In genomic region chr2:236706803-236707202, GRCh38 we compare ENCODE assay signal across 20 cellular contexts.
DNase-seq lines count a peak whose midpoint lies in the region; ATAC-seq, FAIRE-seq and TF ChIP-seq lines count a peak whose summit lies in the region.
"Had no signal": no experiment of that assay in that cellular context is flagged by ENCODE, and none has a peak within 500 bp of the region (broad histone marks: within the 10 kb centered on the region; RNA-seq: fewer than 3 reads in every experiment).

No MANE protein-coding gene starts in this region.

- H3K9me3 Mint-ChIP-seq in WTC11, result peaks cover 4% of the 10 kb centered on the region; the same call in 1 of the 2 replicates
- H3K9me3 Mint-ChIP-seq: CD4-positive, alpha-beta T cell had no signal

- no peaks in the 10 kb centered on the region for H4K20me1 ChIP-seq in HepG2 (ENCODE audit: insufficient read depth, low read length)
- no peaks in the 10 kb centered on the region for H4K20me1 ChIP-seq in keratinocyte (ENCODE audit: control insufficient read depth, extremely low read depth, insufficient read depth, low read length)

- TF ChIP-seq POLR2A in HepG2 (IDR thresholded peaks at IDR 0.05; ENCODE audit: insufficient read depth in 1 of 2, low read depth in 2 of 2, low read length in 2 of 2), result no peak
- TF ChIP-seq POLR2A in right lobe of liver (IDR thresholded peaks at IDR 0.05), result no peak

- TF ChIP-seq RAD21 in HepG2 (CRISPR knock-in tag; IDR thresholded peaks at IDR 0.05), result no peak

- H3K4me3 Mint-ChIP-seq in WTC11, result no peak overlapping the region
- H3K4me3 Mint-ChIP-seq: CD4-positive, alpha-beta T cell; H9 had no signal

- FAIRE-seq in HepG2 (lab: Jason Lieb, UNC) (peak; percentile 79), keratinocyte (lab: Jason Lieb, UNC) (peak; percentile 57), urothelium cell line (lab: Jason Lieb, UNC) (peak; percentile 99)
- FAIRE-seq: A549, D721Med, G401.6 had no signal

- in situ Hi-C loops in HepG2 (cut with HindIII; ENCODE audit: extremely low pct_ligation_motif_present, low pct_unique_long_range_greater_than_20kb), result no loop called here

- H3K36me3 Mint-ChIP-seq in WTC11, result no peaks in the 10 kb centered on the region

- intact Hi-C loops in HepG2 (cut with micrococcal nuclease; ENCODE audit: unreplicated experiment), result no loop called here
- intact Hi-C loops in right lobe of liver (cut with DNase I), result no loop called here

- H3K27me3 Mint-ChIP-seq in WTC11 (ENCODE audit: low read depth), result no peaks in the 10 kb centered on the region
- H3K27me3 Mint-ChIP-seq: CD4-positive, alpha-beta T cell had no signal

- TF ChIP-seq CTCF in HepG2 (CRISPR knock-in tag; IDR thresholded peaks at IDR 0.05) (no peak), right lobe of liver (IDR thresholded peaks at IDR 0.05) (no peak), WTC11 (IDR thresholded peaks at IDR 0.05) (no peak), keratinocyte (optimal IDR thresholded peaks at IDR 0.05 in 1 of 3, IDR thresholded peaks at IDR 0.05 in 1 of 3, conservative IDR thresholded peaks at IDR 0.05 in 1 of 3; ENCODE audit: extremely low read depth in 1 of 3, insufficient read depth in 2 of 3, low read length in 3 of 3) (no peak)

- POLR2A ChIA-PET in HepG2 (lab: Yijun Ruan, JAX), result no interaction called here
- POLR2A ChIA-PET in WTC11 (lab: Charles Lee), result no interaction called here

- CTCF ChIA-PET in HepG2 (lab: Yijun Ruan, JAX; ENCODE audit: low intra/inter-chr PET ratio, low total read pairs) (no interaction called here), WTC11 (lab: Charles Lee) (no interaction called here)

- H2AFZ ChIP-seq in HepG2 (ENCODE audit: low read length) (no peak overlapping the region), keratinocyte (ENCODE audit: control insufficient read depth, low read length) (no peak overlapping the region)

- H3K9ac ChIP-seq in HepG2 (ENCODE audit: insufficient read depth, low read depth, low read length), result no peak overlapping the region
- H3K9ac ChIP-seq in keratinocyte (ENCODE audit: control insufficient read depth, extremely low read depth, insufficient read depth, low read length), result no peak overlapping the region

- TF ChIP-seq EP300 in HepG2 (IDR thresholded peaks at IDR 0.05; ENCODE audit: low read depth in 2 of 2, low read length in 2 of 2) (no peak), HepG2 (CRISPR knock-in tag; IDR thresholded peaks at IDR 0.05; ENCODE audit: borderline replicate concordance) (no peak)

- dilution Hi-C loops in keratinocyte (cut with MboI; ENCODE audit: extremely low pct_ligation_motif_present, low sequenced_read_pairs), result no loop called here

- H3K27me3 ChIP-seq in HepG2 (ENCODE audit: control insufficient read depth in 1 of 2, insufficient read depth in 2 of 2, low read length in 2 of 2) (no peaks in the 10 kb centered on the region), right lobe of liver (no peaks in the 10 kb centered on the region), keratinocyte (ENCODE audit: control insufficient read depth, extremely low read depth, insufficient read depth, low read length) (no peaks in the 10 kb centered on the region)

- H3K9me3 ChIP-seq in HepG2 (ENCODE audit: low read length), result no peaks in the 10 kb centered on the region
- H3K9me3 ChIP-seq in right lobe of liver, result no peaks in the 10 kb centered on the region
- H3K9me3 ChIP-seq in keratinocyte (ENCODE audit: control insufficient read depth, low read depth, low read length), result no peaks in the 10 kb centered on the region
- H3K9me3 ChIP-seq: A549, Caco-2 had no signal

- no peaks in the 10 kb centered on the region for H3K36me3 ChIP-seq in HepG2 (replicated peaks in 1 of 2; ENCODE audit: control insufficient read depth in 1 of 2, insufficient read depth in 2 of 2, low read length in 2 of 2)
- no peaks in the 10 kb centered on the region for H3K36me3 ChIP-seq in right lobe of liver
- H3K36me3 ChIP-seq in keratinocyte (ENCODE audit: control insufficient read depth in 2 of 2, extremely low read depth in 1 of 2, insufficient read depth in 2 of 2, low read length in 2 of 2), result no peaks in the 10 kb centered on the region

- H3K4me3 ChIP-seq in HepG2 (replicated peaks in 1 of 3; ENCODE audit: insufficient read depth in 1 of 3, low read depth in 2 of 3, low read length in 3 of 3), result no peak overlapping the region
- H3K4me3 ChIP-seq in right lobe of liver, result no peak overlapping the region
- no peak overlapping the region for H3K4me3 ChIP-seq in keratinocyte (ENCODE audit: control insufficient read depth in 2 of 3, extremely low read depth in 1 of 3, insufficient read depth in 2 of 3, low read depth in 1 of 3, low read length in 3 of 3)
- H3K4me3 ChIP-seq: A549 had no signal

- DNase-seq in HepG2 (ENCODE audit: low spot score), result no peak
- DNase-seq in right lobe of liver, result no peak
- no peak for DNase-seq in WTC11 (ENCODE audit: low spot score)
- DNase-seq in keratinocyte (ENCODE audit: low read depth, low spot score), result no peak
- no peak for DNase-seq in urothelium cell line (ENCODE audit: low spot score)
- DNase-seq in NCI-H82 treated with DMSO at 0.1 percent for 48 hours (lab: John Stamatoyannopoulos, UW; ENCODE audit: unreplicated experiment), result no peak
- no peak for DNase-seq in NCI-H2107 (lab: John Stamatoyannopoulos, UW)
- DNase-seq: AML-193; Caco-2; CD4-positive, alpha-beta T cell; GOT3; H9; KG1 had no signal

- no peak overlapping the region for H3K27ac Mint-ChIP-seq in WTC11
- H3K27ac Mint-ChIP-seq: CD4-positive, alpha-beta T cell; H9 had no signal

- H3K27ac ChIP-seq in HepG2 (ENCODE audit: extremely low read length, insufficient read depth, low read length), result no peak overlapping the region
- H3K27ac ChIP-seq in right lobe of liver, result no peak overlapping the region
- H3K27ac ChIP-seq in keratinocyte (ENCODE audit: control insufficient read depth, insufficient read depth, low read length), result no peak overlapping the region
- H3K27ac ChIP-seq: 22Rv1, A549, C4-2B, HL-60 had no signal

- no peaks in the 10 kb centered on the region for H3K79me2 ChIP-seq in HepG2 (ENCODE audit: insufficient read depth, low read length)
- no peaks in the 10 kb centered on the region for H3K79me2 ChIP-seq in keratinocyte (ENCODE audit: control insufficient read depth, insufficient read depth, low read length)

- H3K4me1 Mint-ChIP-seq in WTC11, result no peaks in the 10 kb centered on the region

- no peak for ATAC-seq in HepG2
- no peak for ATAC-seq in right lobe of liver
- ATAC-seq in WTC11, result no peak
- ATAC-seq in HG02571 (IDR thresholded peaks at IDR 0.05; ENCODE audit: unreplicated experiment), result no peak
- ATAC-seq: A549 had no signal

- no peaks in the 10 kb centered on the region for H3K9me1 ChIP-seq in keratinocyte (ENCODE audit: control insufficient read depth, extremely low read depth, insufficient read depth, low read length)

- BruUV-seq in HepG2 (replicated peaks; lab: Mats Ljungman, UMichigan), result no TSS peak

- H3K4me1 ChIP-seq in HepG2 (ENCODE audit: insufficient read depth, low read length), result no peaks in the 10 kb centered on the region
- H3K4me1 ChIP-seq in right lobe of liver, result peaks cover 0 to 23% (median 9%) of the 10 kb centered on the region in 4 donors
- peaks cover 11% of the 10 kb centered on the region for H3K4me1 ChIP-seq in keratinocyte (ENCODE audit: control insufficient read depth, extremely low read depth, insufficient read depth, low read length)
- H3K4me1 ChIP-seq: Caco-2 had no signal

- no peak overlapping the region for H3K4me2 ChIP-seq in HepG2 (ENCODE audit: low read depth, low read length)
- H3K4me2 ChIP-seq in keratinocyte (ENCODE audit: control insufficient read depth, extremely low read depth, insufficient read depth, low read depth, low read length), result no peak overlapping the region
- H3K4me2 ChIP-seq: A549 had no signal

TF ChIP-seq in HepG2, 621 proteins besides CTCF, POLR2A, EP300 and RAD21 (continues in another document):
- TF ChIP-seq ZNF251 (CRISPR knock-in tag; IDR thresholded peaks at IDR 0.05) (0 out of 2 replicates have a peak, but pooled peaks have one; percentile 68), TRIM22 (IDR thresholded peaks at IDR 0.05) (peak; percentile 89), SIX4 (CRISPR knock-in tag; IDR thresholded peaks at IDR 0.05) (no peak), SNRNP70 (IDR thresholded peaks at IDR 0.05; ENCODE audit: low read depth, low read length) (no peak), ZNF629 (CRISPR knock-in tag; conservative IDR thresholded peaks at IDR 0.05) (no peak), FOXP1 (IDR thresholded peaks at IDR 0.05) (peak; percentile 62; the same call in 1 of the 2 replicates), FOXP1 (CRISPR knock-in tag; IDR thresholded peaks at IDR 0.05) (no peak), NR2F2 (IDR thresholded peaks at IDR 0.05; ENCODE audit: borderline replicate concordance, low read depth) (no peak)

TF ChIP-seq in WTC11, 78 proteins besides CTCF, POLR2A, EP300 and RAD21 (continues in another document):
- no peak for TF ChIP-seq JAZF1 (CRISPR knock-in tag; IDR thresholded peaks at IDR 0.05)
- TF ChIP-seq, protein P1, sequence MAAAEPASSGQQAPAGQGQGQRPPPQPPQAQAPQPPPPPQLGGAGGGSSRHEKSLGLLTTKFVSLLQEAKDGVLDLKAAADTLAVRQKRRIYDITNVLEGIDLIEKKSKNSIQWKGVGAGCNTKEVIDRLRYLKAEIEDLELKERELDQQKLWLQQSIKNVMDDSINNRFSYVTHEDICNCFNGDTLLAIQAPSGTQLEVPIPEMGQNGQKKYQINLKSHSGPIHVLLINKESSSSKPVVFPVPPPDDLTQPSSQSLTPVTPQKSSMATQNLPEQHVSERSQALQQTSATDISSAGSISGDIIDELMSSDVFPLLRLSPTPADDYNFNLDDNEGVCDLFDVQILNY (CRISPR knock-in tag; IDR thresholded peaks at IDR 0.05), result no peak

Comparison
In these comparisons a context has a peak if more than half of its experiments do, and no peak if none do; other contexts are left out.
1. Of the 50 proteins assayed by ChIP-seq in both HepG2 and WTC11: peak only in HepG2: none; only in WTC11: NFE2L1; in both: none; in neither: 47; mixed calls (peak in some experiments, not most) for 2.